8 cellular contexts compared by ENCODE assay signal in genomic region chr17:7251330-7252175, GRCh38. TPM values are rescaled to one million over a fixed set of nuclear protein-coding genes. Genes with fewer than 3 reads are reported as not detected.
A peak's percentile ranks its signal among the peaks of the same experiment; 100 is the strongest.
DNase-seq lines count a peak whose midpoint lies in the region; TF ChIP-seq lines count a peak whose summit lies in the region.

CTDNEP1 (minus strand) TSS chr17:7251734; CDS start chr17:7251296, 438 bp downstream.

- peaks cover 16% of the 10 kb centered on the region for H3K4me1 ChIP-seq in neural progenitor cell
- H3K4me1 ChIP-seq in stomach smooth muscle (ENCODE audit: control insufficient read depth, insufficient read depth, low read length) = peaks cover 30% of the 10 kb centered on the region

- H3K4me1 Mint-ChIP-seq in neural progenitor cell = peaks cover 34% of the 10 kb centered on the region

- in situ Hi-C loops in SK-MEL-5 (cut with HindIII; ENCODE audit: low pct_unique_long_range_greater_than_20kb, low sequenced_read_pairs) = no loop called here

- CTCF ChIA-PET in HEK293T (lab: Yijun Ruan, JAX) = interaction anchor here (0.6 to 1.7 kb wide), 3 partner anchors 10 to 30 kb away, joined by 3 read pairs; partner anchors contain the start of gene SLC2A4

- no peak for TF ChIP-seq CTCF in neural progenitor cell (IDR thresholded peaks at IDR 0.05)

- H3K9me3 Mint-ChIP-seq in neural progenitor cell = no peaks in the 10 kb centered on the region

- H3K36me3 Mint-ChIP-seq in neural progenitor cell = peaks cover 19% of the 10 kb centered on the region

- peak within 1 kb of the TSS; percentile 98 for H3K27ac ChIP-seq in neural progenitor cell
- H3K27ac ChIP-seq in stomach smooth muscle (ENCODE audit: low read length) = peak within 1 kb of the TSS; percentile 99

- peak within 1 kb of the TSS; percentile 99 for H3K27ac Mint-ChIP-seq in neural progenitor cell

- H2AFZ ChIP-seq in neural progenitor cell (replicated peaks) = peak within 1 kb of the TSS; percentile 85

- peaks cover 18% of the 10 kb centered on the region for H3F3A ChIP-seq in neural progenitor cell (ENCODE audit: low read depth)

- peak within 1 kb of the TSS; percentile 89 for H3K4me3 Mint-ChIP-seq in neural progenitor cell

- H4K20me1 ChIP-seq in neural progenitor cell (ENCODE audit: low read depth) = peaks cover 34% of the 10 kb centered on the region

- POLR2A ChIA-PET in HEK293T (lab: Yijun Ruan, JAX) = interaction anchor here (1.0 to 4.3 kb wide), 3 partner anchors 11 to 37 kb away, joined by 3 to 52 read pairs (median 3); partner anchors contain the start of genes GABARAP and PHF23

- H3K27me3 ChIP-seq in neural progenitor cell (no peaks in the 10 kb centered on the region), stomach smooth muscle (ENCODE audit: control insufficient read depth in 1 of 2, insufficient read depth in 2 of 2, low read length in 2 of 2) (no peaks in the 10 kb centered on the region)

- H3K9me3 ChIP-seq in neural progenitor cell (ENCODE audit: low read depth) (no peaks in the 10 kb centered on the region), stomach smooth muscle (ENCODE audit: control insufficient read depth in 2 of 2, low read length in 2 of 2) (no peaks in the 10 kb centered on the region)

- peak within 1 kb of the TSS; percentile 72 for H3K9ac ChIP-seq in neural progenitor cell
- H3K9ac ChIP-seq in stomach smooth muscle (ENCODE audit: low read length in 2 of 2) = peak within 1 kb of the TSS; percentile 96 to 98

- H3K4me3 ChIP-seq in neural progenitor cell (peak within 1 kb of the TSS; percentile 61), stomach smooth muscle (ENCODE audit: low read length in 2 of 2) (peak within 1 kb of the TSS; percentile 87)

- H3K4me2 ChIP-seq in neural progenitor cell = peak within 1 kb of the TSS; percentile 100

- H3K79me2 ChIP-seq in neural progenitor cell (ENCODE audit: low read depth) = peaks cover 61% of the 10 kb centered on the region

- DNase-seq in GDM1 (lab: John Stamatoyannopoulos, UW) (peak; percentile 99), HEK293T (ENCODE audit: extremely low spot score) (peak; percentile 95), MV-4-11 (lab: John Stamatoyannopoulos, UW) (peak; percentile 99), SK-MEL-5 (ENCODE audit: low read depth, low spot score) (peak; percentile 100), foreskin melanocyte (peak; percentile 100), neural progenitor cell (ENCODE audit: low spot score) (peak; percentile 90)
- peak; percentile 96 for DNase-seq in activated naive CD4-positive, alpha-beta T cell treated with Interleukin-2 at 50 U/mL for 16 hours

- H3K36me3 ChIP-seq in neural progenitor cell = peaks cover 3% of the 10 kb centered on the region
- peaks cover 16 to 23% of the 10 kb centered on the region in 2 donors for H3K36me3 ChIP-seq in stomach smooth muscle (ENCODE audit: control insufficient read depth in 2 of 2, insufficient read depth in 2 of 2, low read length in 2 of 2)

- H3K27me3 Mint-ChIP-seq in neural progenitor cell (ENCODE audit: insufficient read depth, low read depth) = peaks cover 12% of the 10 kb centered on the region

TF ChIP-seq in HEK293T, 16 proteins besides CTCF, POLR2A, EP300 and RAD21:
- no peak for TF ChIP-seq FOXK2 (IDR thresholded peaks at IDR 0.05)
- TF ChIP-seq L3MBTL2 (conservative IDR thresholded peaks at IDR 0.05) = no peak
- no peak for TF ChIP-seq BHLHE40 (IDR thresholded peaks at IDR 0.05; ENCODE audit: borderline replicate concordance)
- no peak for TF ChIP-seq FOXM1 (IDR thresholded peaks at IDR 0.05; ENCODE audit: borderline replicate concordance)
- TF ChIP-seq PKNOX1 (IDR thresholded peaks at IDR 0.05) = peak; percentile 51; the same call in 1 of the 2 replicates
- no peak for TF ChIP-seq LEF1 (IDR thresholded peaks at IDR 0.05; ENCODE audit: borderline replicate concordance)
- no peak for TF ChIP-seq CTBP1 (IDR thresholded peaks at IDR 0.05; ENCODE audit: borderline replicate concordance)
- peak; percentile 63 for TF ChIP-seq ELF4 (IDR thresholded peaks at IDR 0.05)
- TF ChIP-seq SUZ12 (IDR thresholded peaks at IDR 0.05) = no peak
- no peak for TF ChIP-seq FOXA1 (IDR thresholded peaks at IDR 0.05)
- TF ChIP-seq ARNT (IDR thresholded peaks at IDR 0.05) = no peak
- no peak for TF ChIP-seq TARDBP (IDR thresholded peaks at IDR 0.05)
- TF ChIP-seq NFRKB (IDR thresholded peaks at IDR 0.05) = no peak
- TF ChIP-seq HDGF (IDR thresholded peaks at IDR 0.05; ENCODE audit: borderline replicate concordance) = no peak
- TF ChIP-seq SP1 (IDR thresholded peaks at IDR 0.05) = no peak
TF ChIP-seq in HEK293T: peak in this region for 2.

RNA-seq across cellular contexts. Expression of gene CTDNEP1, which starts in this region (rescaled TPM):
- 26.9 and 29.2 TPM in 2 replicates for total RNA-seq in SK-MEL-5 (2014; rRNA removed; shearing (Covaris generic))
- 161 and 163 TPM in 2 replicates for polyA plus RNA-seq in SK-MEL-5 (2015; cell fraction: cytosol; rRNA removed)
- polyA plus RNA-seq in SK-MEL-5 (2015; cell fraction: nucleus; rRNA removed) = 67.0 and 87.4 TPM in 2 replicates
- total RNA-seq in neural progenitor cell (ENCODE audit: low replicate concordance) = 46.5 and 55.3 TPM in 2 replicates

Comparison
In these comparisons a context has a peak if more than half of its experiments do, and no peak if none do; other contexts are left out.
1. Peak in every context shown above with its lines: DNase-seq, H3K4me3 ChIP-seq and H3K27ac ChIP-seq.